In genomic region chrX:154799554-154800348, GRCh38 we compare ENCODE assay signal across 8 cellular contexts. TPM values are rescaled to one million over a fixed set of nuclear protein-coding genes. Genes with fewer than 3 reads are reported as not detected.
DNase-seq lines count a peak whose midpoint lies in the region; ATAC-seq and TF ChIP-seq lines count a peak whose summit lies in the region.
"Had no signal": no experiment of that assay in that cellular context is flagged by ENCODE, and none has a peak within 500 bp of the region (broad histone marks: within the 10 kb centered on the region; RNA-seq: fewer than 3 reads in every experiment).

No MANE protein-coding gene starts in this region.

- peaks cover 26% of the 10 kb centered on the region for H3K4me1 Mint-ChIP-seq in endothelial cell (ENCODE audit: unreplicated experiment)
- H3K4me1 Mint-ChIP-seq in stimulated activated naive B cell treated with anti-CD40 and anti-IgM and Interleukin-4, amounts not matched to agents 10 μg/mL and 1 μg/mL and 100 μg/mL, for 72 hours: peaks cover 18 to 40% of the 10 kb centered on the region in 2 donors

- no peak for TF ChIP-seq CTCF in endothelial cell (IDR thresholded peaks at IDR 0.05; ENCODE audit: unreplicated experiment)

- H3K4me3 Mint-ChIP-seq in endothelial cell (ENCODE audit: unreplicated experiment): no peak overlapping the region
- peak overlapping the region in 1 of 2 donors; percentile 28 for H3K4me3 Mint-ChIP-seq in stimulated activated naive B cell treated with anti-CD40 and anti-IgM and Interleukin-4, amounts not matched to agents 10 μg/mL and 1 μg/mL and 100 μg/mL, for 72 hours

- no peaks in the 10 kb centered on the region for H3K9me3 Mint-ChIP-seq in endothelial cell (ENCODE audit: unreplicated experiment)
- H3K9me3 Mint-ChIP-seq in stimulated activated naive B cell treated with anti-CD40 and anti-IgM and Interleukin-4, amounts not matched to agents 10 μg/mL and 1 μg/mL and 100 μg/mL, for 72 hours: no peaks in the 10 kb centered on the region

- ATAC-seq in stimulated activated naive B cell treated with anti-CD40 and anti-IgM and Interleukin-4, amounts not matched to agents 10 μg/mL and 1 μg/mL and 100 μg/mL, for 72 hours (replicated peaks): no peak
- ATAC-seq in HG03432 (IDR thresholded peaks at IDR 0.05; ENCODE audit: unreplicated experiment) (no peak), HG03175 (IDR thresholded peaks at IDR 0.05; ENCODE audit: unreplicated experiment) (no peak)

- H3K27ac ChIP-seq in HUES6 (ENCODE audit: low read depth, low read length): peak overlapping the region; percentile 46; the same call in 1 of the 2 replicates

- peaks cover 6% of the 10 kb centered on the region; the same call in 1 of the 2 replicates for H3K9me3 ChIP-seq in HUES6 (ENCODE audit: control insufficient read depth, insufficient read depth, low read depth, low read length)

- no peaks in the 10 kb centered on the region for H3K36me3 Mint-ChIP-seq in endothelial cell (ENCODE audit: low read depth, unreplicated experiment)
- no peaks in the 10 kb centered on the region for H3K36me3 Mint-ChIP-seq in stimulated activated naive B cell treated with anti-CD40 and anti-IgM and Interleukin-4, amounts not matched to agents 10 μg/mL and 1 μg/mL and 100 μg/mL, for 72 hours

- H3K9ac ChIP-seq in HUES6 (ENCODE audit: low read length): peak overlapping the region; percentile 32

- H3K27ac Mint-ChIP-seq in endothelial cell (ENCODE audit: unreplicated experiment): peak overlapping the region; percentile 61
- H3K27ac Mint-ChIP-seq in stimulated activated naive B cell treated with anti-CD40 and anti-IgM and Interleukin-4, amounts not matched to agents 10 μg/mL and 1 μg/mL and 100 μg/mL, for 72 hours: peak overlapping the region; percentile 82

- H3K36me3 ChIP-seq in HUES6 (ENCODE audit: control insufficient read depth, insufficient read depth, low read length): no peaks in the 10 kb centered on the region

- peaks cover 4% of the 10 kb centered on the region for H3K27me3 Mint-ChIP-seq in endothelial cell (ENCODE audit: unreplicated experiment)
- H3K27me3 Mint-ChIP-seq in stimulated activated naive B cell treated with anti-CD40 and anti-IgM and Interleukin-4, amounts not matched to agents 10 μg/mL and 1 μg/mL and 100 μg/mL, for 72 hours: no peaks in the 10 kb centered on the region

- no peak overlapping the region for H3K4me3 ChIP-seq in HUES6 (ENCODE audit: low read depth, low read length)

- DNase-seq in NCI-H69 (lab: John Stamatoyannopoulos, UW) (peak; percentile 99), endothelial cell (ENCODE audit: low spot score) (peak; percentile 7), HPDE6-E6E7 (ENCODE audit: extremely low spot score) (no peak)
- no peak for DNase-seq in stimulated activated naive B cell treated with anti-CD40 and anti-IgM and Interleukin-4, amounts not matched to agents 10 μg/mL and 1 μg/mL and 100 μg/mL, for 72 hours

- peaks cover 13% of the 10 kb centered on the region; the same call in 1 of the 2 replicates for H3K27me3 ChIP-seq in HUES6 (ENCODE audit: control insufficient read depth, insufficient read depth, low read length)

- H3K4me1 ChIP-seq in HUES6 (ENCODE audit: control insufficient read depth, insufficient read depth, low read length): peaks cover 55% of the 10 kb centered on the region

RNA-seq across cellular contexts. Expression of gene MPP1, which starts 5.5 kb away (rescaled TPM):
- 11.3 TPM for total RNA-seq in endothelial cell (ENCODE audit: unreplicated experiment)

RNA-seq across cellular contexts. Expression of gene SMIM9, which starts 34.7 kb away (rescaled TPM):
- total RNA-seq in endothelial cell (ENCODE audit: unreplicated experiment): not detected
- total RNA-seq: NCI-H460 had no signal

RNA-seq across cellular contexts. Expression of gene DKC1, which starts 37.1 kb away (rescaled TPM):
- 28.5 TPM for total RNA-seq in endothelial cell (ENCODE audit: unreplicated experiment)

RNA-seq across cellular contexts. Expression of gene GAB3, which starts 48.9 kb away (rescaled TPM):
- 0.90 TPM for total RNA-seq in endothelial cell (ENCODE audit: unreplicated experiment)

Comparison
In these comparisons a context has a peak if more than half of its experiments do, and no peak if none do; other contexts are left out.
1. DNase-seq: peak in NCI-H69 (single experiment) and endothelial cell (single experiment); none in stimulated activated naive B cell treated with anti-CD40 and anti-IgM and Interleukin-4, amounts not matched to agents 10 μg/mL and 1 μg/mL and 100 μg/mL, for 72 hours (single experiment) and HPDE6-E6E7 (single experiment).